23 cellular contexts compared by ENCODE assay signal in the genomic region with DNA sequence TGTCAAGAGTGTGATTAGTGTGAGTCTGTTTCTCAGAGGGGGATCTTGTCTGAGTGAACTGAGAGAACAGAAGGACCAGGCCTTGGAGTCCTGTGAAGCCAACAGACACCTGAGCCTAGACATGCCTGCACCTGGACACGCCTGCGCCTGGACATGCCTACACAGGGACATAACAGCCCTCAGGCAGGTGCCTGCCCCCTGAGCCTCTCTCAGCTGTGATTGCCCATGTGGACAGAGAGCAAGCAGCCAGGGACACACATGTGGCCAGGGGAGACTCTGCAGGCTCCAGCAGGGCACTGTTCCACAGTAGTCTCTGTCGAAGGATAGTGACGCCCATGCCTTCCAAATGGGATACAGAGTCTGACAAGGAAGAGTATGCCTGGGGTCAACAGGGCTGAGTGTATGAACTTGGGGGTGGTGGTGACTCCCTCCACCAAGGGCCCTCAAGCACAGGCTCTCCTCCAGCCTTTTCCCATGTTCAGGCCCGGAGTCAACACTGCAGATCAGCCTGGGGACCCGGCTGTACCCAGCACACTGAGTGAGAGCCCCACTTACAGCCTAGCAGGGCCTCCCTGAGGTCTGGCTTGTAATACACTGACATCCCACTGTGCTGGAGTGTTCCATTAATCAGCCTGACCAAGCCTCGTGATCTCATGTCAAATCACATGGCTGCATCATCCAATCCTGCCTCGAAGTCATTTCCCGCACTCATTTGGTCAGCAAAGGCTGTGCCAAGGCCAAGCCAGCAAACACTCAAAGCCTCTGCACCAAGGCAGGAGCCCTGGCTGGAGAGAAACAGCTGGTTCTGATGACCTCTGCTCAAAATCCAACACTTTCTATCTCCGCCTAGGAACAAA.
DNase-seq lines count a peak whose midpoint lies in the region; ATAC-seq and TF ChIP-seq lines count a peak whose summit lies in the region.
"Had no signal": no experiment of that assay in that cellular context is flagged by ENCODE, and none has a peak within 500 bp of the region (broad histone marks: within the 10 kb centered on the region; RNA-seq: fewer than 3 reads in every experiment).

No MANE protein-coding gene starts in this region.

- no peaks in the 10 kb centered on the region for H3K27me3 Mint-ChIP-seq in osteocyte (ENCODE audit: unreplicated experiment)

- peaks cover 11% of the 10 kb centered on the region for H3K36me3 Mint-ChIP-seq in osteocyte (ENCODE audit: unreplicated experiment)

- H3K27ac Mint-ChIP-seq in osteocyte (ENCODE audit: unreplicated experiment) = no peak overlapping the region
- H3K27ac Mint-ChIP-seq: effector memory CD8-positive, alpha-beta T cell had no signal

- H3K4me3 Mint-ChIP-seq in osteocyte (ENCODE audit: unreplicated experiment) = no peak overlapping the region
- H3K4me3 Mint-ChIP-seq: activated T-cell treated with anti-CD3 and anti-CD28 coated beads, Interleukin-2, amount 50 U/mL, for 4 hours; effector memory CD8-positive, alpha-beta T cell had no signal

- H3K9me3 ChIP-seq in muscle layer of colon (ENCODE audit: low read length) (no peaks in the 10 kb centered on the region), upper lobe of right lung (no peaks in the 10 kb centered on the region)
- H3K9me3 ChIP-seq: BLaER1, HAP-1, heart right ventricle, left ventricle myocardium inferior, stomach had no signal

- intact Hi-C loops in Right ventricle myocardium superior (cut with DNase I) (no loop called here), left cardiac atrium (cut with DNase I) (no loop called here), upper lobe of right lung (cut with DNase I) (no loop called here)

- H3K27ac ChIP-seq in cingulate gyrus (ENCODE audit: low read depth, low read length) = peak overlapping the region; percentile 97
- H3K27ac ChIP-seq in muscle layer of colon (ENCODE audit: low read depth, low read length) = peak overlapping the region; percentile 52
- no peak overlapping the region for H3K27ac ChIP-seq in upper lobe of right lung
- H3K27ac ChIP-seq: BLaER1, heart right ventricle, left ventricle myocardium inferior had no signal

- H3K9me3 Mint-ChIP-seq in osteocyte (ENCODE audit: unreplicated experiment) = no peaks in the 10 kb centered on the region
- H3K9me3 Mint-ChIP-seq: activated T-cell treated with anti-CD3 and anti-CD28 coated beads, Interleukin-2, amount 50 U/mL, for 4 hours; effector memory CD8-positive, alpha-beta T cell had no signal

- H3K4me1 Mint-ChIP-seq in osteocyte (ENCODE audit: unreplicated experiment) = peaks cover 2% of the 10 kb centered on the region

- no peak overlapping the region for H3K9ac ChIP-seq in muscle layer of colon (ENCODE audit: low read length)
- H3K9ac ChIP-seq: BLaER1 had no signal

- H3K4me1 ChIP-seq in muscle layer of colon (ENCODE audit: insufficient read depth, low read length) (peaks cover 32% of the 10 kb centered on the region), upper lobe of right lung (peaks cover 4% of the 10 kb centered on the region)
- H3K4me1 ChIP-seq: HAP-1 had no signal

- H3K27me3 ChIP-seq in muscle layer of colon (ENCODE audit: control insufficient read depth in 1 of 2, insufficient read depth in 2 of 2, low read length in 2 of 2) (no peaks in the 10 kb centered on the region), upper lobe of right lung (no peaks in the 10 kb centered on the region)
- H3K27me3 ChIP-seq: BLaER1, heart right ventricle, stomach had no signal

- DNase-seq in Right ventricle myocardium superior (peak; percentile 27), left cardiac atrium (no peak), upper lobe of right lung (no peak), DMS 273 (lab: John Stamatoyannopoulos, UW; ENCODE audit: unreplicated experiment) (no peak), NCI-H510A treated with DMSO at 0.1 percent for 48 hours (lab: John Stamatoyannopoulos, UW) (no peak), osteocyte (ENCODE audit: extremely low spot score, unreplicated experiment) (no peak)
- DNase-seq: activated naive CD4-positive, alpha-beta T cell treated with Interleukin-2 at 50 U/mL for 16 hours; activated T-cell treated with anti-CD3 and anti-CD28 coated beads, Interleukin-2, amount 50 U/mL, for 4 hours; amygdala; cerebellar nuclear complex; effector memory CD8-positive, alpha-beta T cell; EL; heart right ventricle; left ventricle myocardium inferior; NCI-H1694; RPMI8226; stimulated activated CD4-positive, alpha-beta T cell treated with anti-CD3 and anti-CD28 coated beads, Interleukin-4, amount 100 ng/mL, for 24 hours; stomach had no signal

- no peak for ATAC-seq in Right ventricle myocardium superior (ENCODE audit: poor library complexity)
- ATAC-seq in left cardiac atrium = no peak
- peak; percentile 17 for ATAC-seq in upper lobe of right lung
- ATAC-seq: activated T-cell treated with anti-CD3 and anti-CD28 coated beads, Interleukin-2, amount 50 U/mL, for 4 hours; effector memory CD8-positive, alpha-beta T cell had no signal

- no peaks in the 10 kb centered on the region for H3K36me3 ChIP-seq in muscle layer of colon (ENCODE audit: insufficient read depth, low read length)
- H3K36me3 ChIP-seq in upper lobe of right lung = no peaks in the 10 kb centered on the region
- H3K36me3 ChIP-seq: HAP-1 had no signal

- H3K4me3 ChIP-seq in muscle layer of colon (ENCODE audit: low read depth in 1 of 2, low read length in 2 of 2) (no peak overlapping the region), upper lobe of right lung (no peak overlapping the region)
- H3K4me3 ChIP-seq: BLaER1, HAP-1, heart right ventricle, left ventricle myocardium inferior, smooth muscle cell, stomach had no signal

- no peak for TF ChIP-seq CTCF in upper lobe of right lung (IDR thresholded peaks at IDR 0.05)
- TF ChIP-seq CTCF in osteocyte (IDR thresholded peaks at IDR 0.05) = no peak
